In the genomic region with DNA sequence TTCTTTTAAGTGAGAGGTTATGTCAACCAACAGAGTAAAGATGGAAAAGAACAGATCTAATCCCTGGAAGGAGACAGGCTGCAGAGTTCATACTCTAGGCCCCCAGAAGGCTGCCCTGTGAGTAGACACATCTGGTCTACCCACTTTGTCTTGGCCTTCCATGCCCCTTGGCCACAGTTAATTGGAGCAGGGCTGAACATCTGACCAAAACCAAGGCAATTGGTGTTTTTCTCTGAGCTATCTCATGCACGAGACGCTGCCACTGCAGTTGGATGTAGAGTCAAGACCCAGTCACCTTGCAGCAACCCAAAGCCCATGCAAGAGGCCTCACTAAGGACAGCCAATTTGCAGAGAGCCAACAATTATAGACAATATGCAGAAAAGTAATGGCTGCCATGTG, we compare ENCODE assay signal across 22 cellular contexts. TPM values are rescaled to one million over a fixed set of nuclear protein-coding genes. Genes with fewer than 3 reads are reported as not detected.
DNase-seq lines count a peak whose midpoint lies in the region; ATAC-seq and TF ChIP-seq lines count a peak whose summit lies in the region.
"Had no signal": no experiment of that assay in that cellular context is flagged by ENCODE, and none has a peak within 500 bp of the region (broad histone marks: within the 10 kb centered on the region; RNA-seq: fewer than 3 reads in every experiment).

No MANE protein-coding gene starts in this region.

- H3F3A ChIP-seq in PC-9 (ENCODE audit: insufficient read depth, low read depth), result peaks cover 55% of the 10 kb centered on the region

- CTCF ChIA-PET in PC-9 (lab: Charles Lee), result no interaction called here

- 93% methylated on average over 2 of the region's 2 CpGs; no CpG with 5 or more reads in 1 of the 2 donors for WGBS in esophagus squamous epithelium, 2 donors
- no CpG with 5 or more reads among the region's 2 CpGs for WGBS in trophoblast cell (ENCODE audit: extremely low coverage, insufficient coverage, insufficient read length)

- no peak overlapping the region for H3K14ac ChIP-seq in trophoblast cell (ENCODE audit: low read length)

- no peak for TF ChIP-seq CTCF in PC-9 (conservative IDR thresholded peaks at IDR 0.05)
- no peak for TF ChIP-seq CTCF in esophagus squamous epithelium (IDR thresholded peaks at IDR 0.05)
- TF ChIP-seq CTCF in upper lobe of right lung (IDR thresholded peaks at IDR 0.05), result no peak

- H3K9me3 ChIP-seq in PC-9 (ENCODE audit: insufficient read depth, low read depth) (no peaks in the 10 kb centered on the region), esophagus squamous epithelium (no peaks in the 10 kb centered on the region), trophoblast cell (ENCODE audit: insufficient read depth, low read depth, low read length) (peaks cover 2% of the 10 kb centered on the region), upper lobe of right lung (no peaks in the 10 kb centered on the region)
- H3K9me3 ChIP-seq: body of pancreas, left lung had no signal

- peaks cover 23% of the 10 kb centered on the region for H3K79me1 ChIP-seq in trophoblast cell (ENCODE audit: low read length)

- ATAC-seq in upper lobe of right lung (no peak), HG03439 (IDR thresholded peaks at IDR 0.05; ENCODE audit: unreplicated experiment) (no peak)
- ATAC-seq: activated CD8-positive, alpha-beta T cell treated with anti-CD3 and anti-CD28 coated beads for 36 hours; body of pancreas; K562; left lung had no signal

- H3K36me3 ChIP-seq in PC-9 (ENCODE audit: low read depth), result no peaks in the 10 kb centered on the region
- H3K36me3 ChIP-seq in esophagus squamous epithelium, result peaks cover 0 to 29% (median 0%) of the 10 kb centered on the region in 3 donors
- H3K36me3 ChIP-seq in trophoblast cell (ENCODE audit: control insufficient read depth in 1 of 2, insufficient read depth in 2 of 2, low read length in 2 of 2), result peaks cover 0 to 4% of the 10 kb centered on the region in 2 experiments
- H3K36me3 ChIP-seq in upper lobe of right lung, result peaks cover 5% of the 10 kb centered on the region

- DNase-seq in PC-9, result no peak
- no peak for DNase-seq in esophagus squamous epithelium (lab: John Stamatoyannopoulos, UW)
- no peak for DNase-seq in trophoblast cell
- DNase-seq in upper lobe of right lung, result no peak
- no peak for DNase-seq in stimulated activated naive CD4-positive, alpha-beta T cell treated with Interleukin-2 at 50 U/mL for 16 hours (lab: John Stamatoyannopoulos, UW)
- no peak for DNase-seq in kidney glomerular epithelial cell (lab: John Stamatoyannopoulos, UW)
- DNase-seq: activated CD4-positive, CD25-positive, alpha-beta regulatory T cell treated with anti-CD3 and anti-CD28 coated beads, Interleukin-2, amount 50 U/mL, for 72 hours; activated CD8-positive, alpha-beta T cell treated with anti-CD3 and anti-CD28 coated beads for 36 hours; activated effector memory CD4-positive, alpha-beta T cell treated with anti-CD3 and anti-CD28 coated beads, Interleukin-2, amount 50 U/mL, for 16 hours; body of pancreas; CD4-positive, alpha-beta memory T cell; DMS53; immature natural killer cell; left lung; MM.1S; NCI-H1436; NCI-H2107; NCI-H510A; substantia nigra had no signal

- H3K79me2 ChIP-seq in PC-9 (ENCODE audit: low read depth), result peaks cover 66% of the 10 kb centered on the region
- H3K79me2 ChIP-seq in trophoblast cell (ENCODE audit: control insufficient read depth, insufficient read depth, low read length, poor library complexity), result peaks cover 11% of the 10 kb centered on the region

- H2BK120ac ChIP-seq in trophoblast cell (ENCODE audit: insufficient read depth, low read length, poor library complexity), result no peak overlapping the region

- no peak overlapping the region for H2AFZ ChIP-seq in PC-9
- no peak overlapping the region for H2AFZ ChIP-seq in trophoblast cell (ENCODE audit: insufficient read depth, low read length, poor library complexity)
- H2AFZ ChIP-seq: hepatocyte had no signal

- no peak overlapping the region for H2AK5ac ChIP-seq in trophoblast cell (ENCODE audit: low read length)

- H3K9me2 ChIP-seq in PC-9 (ENCODE audit: insufficient read depth), result no peaks in the 10 kb centered on the region

- POLR2A ChIA-PET in PC-9 (lab: Charles Lee; ENCODE audit: unreplicated experiment), result no interaction called here

- H4K12ac ChIP-seq in trophoblast cell (ENCODE audit: low read depth, low read length), result no peak overlapping the region

- H3K4me3 ChIP-seq in PC-9 (no peak overlapping the region), esophagus squamous epithelium (no peak overlapping the region), trophoblast cell (ENCODE audit: low read depth, low read length) (no peak overlapping the region), upper lobe of right lung (no peak overlapping the region)
- H3K4me3 ChIP-seq: body of pancreas, hepatocyte, K562, left lung had no signal

- BruUV-seq in PC-9 (replicated peaks; lab: Mats Ljungman, UMichigan), result no TSS peak

- H3K4me2 ChIP-seq in PC-9, result no peak overlapping the region
- no peak overlapping the region for H3K4me2 ChIP-seq in trophoblast cell (ENCODE audit: low read length)
- H3K4me2 ChIP-seq: hepatocyte had no signal

- H2BK5ac ChIP-seq in trophoblast cell (ENCODE audit: low read depth, low read length, poor library complexity), result no peak overlapping the region

- peak overlapping the region; percentile 5 for H3K4ac ChIP-seq in trophoblast cell (ENCODE audit: low read depth, low read length)

- H4K8ac ChIP-seq in trophoblast cell (ENCODE audit: low read depth, low read length), result no peak overlapping the region

- H3K27me3 ChIP-seq in PC-9 (ENCODE audit: insufficient read depth, low read depth), result no peaks in the 10 kb centered on the region
- no peaks in the 10 kb centered on the region for H3K27me3 ChIP-seq in esophagus squamous epithelium
- H3K27me3 ChIP-seq in trophoblast cell (ENCODE audit: insufficient read depth, low read length), result no peaks in the 10 kb centered on the region
- no peaks in the 10 kb centered on the region for H3K27me3 ChIP-seq in upper lobe of right lung
- H3K27me3 ChIP-seq: body of pancreas, hepatocyte, left lung had no signal

- intact Hi-C loops in PC-9 (cut with micrococcal nuclease; ENCODE audit: unreplicated experiment) (no loop called here), esophagus squamous epithelium (cut with DNase I) (no loop called here), upper lobe of right lung (cut with DNase I) (no loop called here)

- no peak overlapping the region for H4K91ac ChIP-seq in trophoblast cell (ENCODE audit: low read depth, low read length)

- H3K9ac ChIP-seq in trophoblast cell (ENCODE audit: low read length), result no peak overlapping the region

- no peak overlapping the region for H3K23ac ChIP-seq in trophoblast cell (ENCODE audit: low read length)

- H2BK12ac ChIP-seq in trophoblast cell (ENCODE audit: low read length), result no peak overlapping the region

- H3K27ac ChIP-seq in PC-9, result peak overlapping the region; percentile 97; the same call in 1 of the 2 replicates
- peak overlapping the region in 3 of 4 donors; percentile 65 to 94 (median 93) for H3K27ac ChIP-seq in esophagus squamous epithelium
- H3K27ac ChIP-seq in trophoblast cell (ENCODE audit: low read depth, low read length), result no peak overlapping the region
- no peak overlapping the region for H3K27ac ChIP-seq in upper lobe of right lung
- H3K27ac ChIP-seq: body of pancreas, hepatocyte had no signal

- no peak overlapping the region for H3K18ac ChIP-seq in trophoblast cell (ENCODE audit: low read length)

- TF ChIP-seq POLR2A in esophagus squamous epithelium (IDR thresholded peaks at IDR 0.05), result no peak

- H3K4me1 ChIP-seq in PC-9 (replicated peaks; ENCODE audit: insufficient read depth), result peaks cover 68% of the 10 kb centered on the region
- peaks cover 32 to 99% (median 82%) of the 10 kb centered on the region in 3 donors for H3K4me1 ChIP-seq in esophagus squamous epithelium
- H3K4me1 ChIP-seq in trophoblast cell (ENCODE audit: control insufficient read depth in 1 of 2, insufficient read depth in 2 of 2, low read length in 2 of 2), result peaks cover 28 to 31% of the 10 kb centered on the region in 2 experiments
- H3K4me1 ChIP-seq in upper lobe of right lung, result peaks cover 67% of the 10 kb centered on the region

- H4K20me1 ChIP-seq in PC-9 (ENCODE audit: insufficient read depth), result no peaks in the 10 kb centered on the region

RNA-seq across cellular contexts. Expression of a gene that starts 9.0 kb away (rescaled TPM):
- total RNA-seq in PC-9 (2021) (255 and 274 TPM in 2 replicates), esophagus squamous epithelium (100 to 1,000 TPM in 2 of 4 donors, 10 to 100 TPM in 2; 61.1 to 123 (median 99.6) TPM), upper lobe of right lung (132 TPM)
- polyA plus RNA-seq in trophoblast cell (2013), result 105 and 106 TPM in 2 replicates
- polyA plus RNA-seq: CD4-positive, alpha-beta memory T cell had no signal

RNA-seq across cellular contexts. Expression of a gene that starts 23.3 kb away (rescaled TPM):
- total RNA-seq in PC-9 (2021) (29.6 and 38.9 TPM in 2 replicates), esophagus squamous epithelium (10 to 100 TPM in 2 of 4 donors, 1 to 10 TPM in 2; 6.7 to 23.7 (median 14.4) TPM), upper lobe of right lung (0.35 TPM)
- 26.3 and 28.5 TPM in 2 replicates for polyA plus RNA-seq in trophoblast cell (2013)
- total RNA-seq: body of pancreas had no signal

Comparison
In these comparisons a context has a peak if more than half of its experiments do, and no peak if none do; other contexts are left out.
1. H3K27ac ChIP-seq: peak in PC-9 (single experiment) and esophagus squamous epithelium (3 of 4); none in trophoblast cell (single experiment) and upper lobe of right lung (single experiment).